ENCODE assay signal across 8 cellular contexts in genomic region chr9:91426123-91426745, GRCh38. TPM values are rescaled to one million over a fixed set of nuclear protein-coding genes. Genes with fewer than 3 reads are reported as not detected.
A peak's percentile ranks its signal among the peaks of the same experiment; 100 is the strongest.
DNase-seq lines count a peak whose midpoint lies in the region; ATAC-seq and TF ChIP-seq lines count a peak whose summit lies in the region.

No MANE protein-coding gene starts in this region.

- intact Hi-C loops in transverse colon (cut with DNase I; ENCODE audit: low total_unique reads), result loop anchor here (5.0 kb wide), 1 partner anchor 389 kb away; no protein-coding TSS in a partner anchor

- H3K27me3 ChIP-seq in transverse colon, result peaks cover 2% of the 10 kb centered on the region

- peak; percentile 78 for TF ChIP-seq CTCF in VCaP (conservative IDR thresholded peaks at IDR 0.05)
- TF ChIP-seq CTCF in transverse colon (IDR thresholded peaks at IDR 0.05), result peak; percentile 37 to 60 (median 41)

- H3K36me3 ChIP-seq in transverse colon, result no peaks in the 10 kb centered on the region

- WGBS in transverse colon (ENCODE audit: low coverage in 1 of 2), 2 donors, result 21 to 33% methylated on average over 3 of the region's 3 CpGs

- in situ Hi-C loops in transverse colon (cut with MboI; ENCODE audit: low pct_ligation_motif_present in 1 of 4, low pct_unique_long_range_greater_than_20kb in 1 of 4, low sequenced_read_pairs in 3 of 4), result loop anchor here (5.0 to 25.0 kb wide), 7 partner anchors 61 to 514 kb away; partner anchors contain the start of gene AUH (in 1 of the 4)

- TF ChIP-seq EP300 in transverse colon (IDR thresholded peaks at IDR 0.05; ENCODE audit: low read depth), result no peak

- TF ChIP-seq POLR2A in transverse colon (IDR thresholded peaks at IDR 0.05), result no peak

- peak; percentile 74 for DNase-seq in NCI-H510A treated with DMSO at 0.1 percent for 48 hours (lab: John Stamatoyannopoulos, UW)
- no peak for DNase-seq in NCI-H510A (lab: John Stamatoyannopoulos, UW)
- DNase-seq in KG1 (lab: John Stamatoyannopoulos, UW), result peak; percentile 13
- DNase-seq in iPS-NIHi7 (ENCODE audit: extremely low spot score), result peak; percentile 50
- DNase-seq in transverse colon, result no peak
- no peak for DNase-seq in activated effector memory CD4-positive, alpha-beta T cell treated with Interleukin-2 at 50 U/mL for 16 hours

- no peak for ATAC-seq in GM19452 (IDR thresholded peaks at IDR 0.05; ENCODE audit: unreplicated experiment)

- no peaks in the 10 kb centered on the region for H3K9me3 ChIP-seq in transverse colon

- no peak overlapping the region for H3K4me3 ChIP-seq in transverse colon

- H3K4me1 ChIP-seq in transverse colon, result peaks cover 0 to 24% (median 17%) of the 10 kb centered on the region in 4 donors

- H3K27ac ChIP-seq in VCaP (no peak overlapping the region), transverse colon (peak overlapping the region; percentile 15 to 100 (median 98))

RNA-seq across cellular contexts. Expression of gene NFIL3, which starts 2.6 kb away (rescaled TPM):
- 10 to 100 TPM; 15.8 to 26.4 (median 22.2) TPM for total RNA-seq in transverse colon

Comparison
In these comparisons a context has a peak if more than half of its experiments do, and no peak if none do; other contexts are left out.
1. DNase-seq: peak in NCI-H510A treated with DMSO at 0.1 percent for 48 hours (single experiment), KG1 (single experiment) and iPS-NIHi7 (single experiment); none in NCI-H510A (single experiment), transverse colon (single experiment) and activated effector memory CD4-positive, alpha-beta T cell treated with Interleukin-2 at 50 U/mL for 16 hours (single experiment).